ENCODE assay signal across 9 cellular contexts in genomic region chr3:56782900-56783299, GRCh38. TPM values are rescaled to one million over a fixed set of nuclear protein-coding genes. Genes with fewer than 3 reads are reported as not detected.
A peak's percentile ranks its signal among the peaks of the same experiment; 100 is the strongest.
DNase-seq lines count a peak whose midpoint lies in the region; ATAC-seq, FAIRE-seq and TF ChIP-seq lines count a peak whose summit lies in the region.
"Had no signal": no experiment of that assay in that cellular context is flagged by ENCODE, and none has a peak within 500 bp of the region (broad histone marks: within the 10 kb centered on the region; RNA-seq: fewer than 3 reads in every experiment).

No MANE protein-coding gene starts in this region.

- no TSS peak for BruUV-seq in A673 (replicated peaks; lab: Mats Ljungman, UMichigan)

- H3K27ac Mint-ChIP-seq in chondrocyte (ENCODE audit: unreplicated experiment), result no peak overlapping the region

- H3K4me3 Mint-ChIP-seq in chondrocyte (ENCODE audit: unreplicated experiment), result no peak overlapping the region

- WGBS in A549 (ENCODE audit: missing lambda C conversion rate), result 75% methylated on average over 2 of the region's 2 CpGs

- no peak for TF ChIP-seq CTCF in A549 (IDR thresholded peaks at IDR 0.05)
- no peak for TF ChIP-seq CTCF in chondrocyte (IDR thresholded peaks at IDR 0.05)
- no peak for TF ChIP-seq CTCF in A673 (conservative IDR thresholded peaks at IDR 0.05; ENCODE audit: low read depth, low read length)

- H3K27ac ChIP-seq in A549, result peak overlapping the region; percentile 42 to 51; a peak in 5 of 6 replicates
- H3K27ac ChIP-seq in KOPT-K1 (ENCODE audit: low read depth, low read length, poor library complexity, severe bottlenecking), result peak overlapping the region; percentile 87
- H3K27ac ChIP-seq in caudate nucleus (ENCODE audit: low read depth, low read length), result peak overlapping the region; percentile 11
- H3K27ac ChIP-seq in muscle layer of duodenum (ENCODE audit: low read length), result peak overlapping the region; percentile 81
- H3K27ac ChIP-seq in A673 (ENCODE audit: low read depth, low read length, poor library complexity, severe bottlenecking), result no peak overlapping the region

- no peaks in the 10 kb centered on the region for H3K27me3 ChIP-seq in muscle layer of duodenum (ENCODE audit: low read depth, low read length)
- H3K27me3 ChIP-seq in A673 (replicated peaks; ENCODE audit: insufficient read depth, low read depth, low read length, poor library complexity), result no peaks in the 10 kb centered on the region

- ATAC-seq in A549, result no peak
- no peak for ATAC-seq in GM21447 (IDR thresholded peaks at IDR 0.05; ENCODE audit: unreplicated experiment)

- peaks cover 19% of the 10 kb centered on the region for H3K4me1 Mint-ChIP-seq in chondrocyte (ENCODE audit: low read depth)

- H3K4me1 ChIP-seq in A549, result peaks cover 30% of the 10 kb centered on the region
- peaks cover 14 to 24% of the 10 kb centered on the region in 2 donors for H3K4me1 ChIP-seq in muscle layer of duodenum (ENCODE audit: control insufficient read depth in 1 of 2, insufficient read depth in 2 of 2, low read length in 2 of 2)
- no peaks in the 10 kb centered on the region for H3K4me1 ChIP-seq in A673 (ENCODE audit: insufficient read depth, low read length, poor library complexity, severe bottlenecking)

- POLR2A ChIA-PET in A549 (lab: Yijun Ruan, JAX), result no interaction called here
- POLR2A ChIA-PET in A673 (lab: Charles Lee; ENCODE audit: low non-redundant PET), result no interaction called here

- H3K36me3 ChIP-seq in KOPT-K1 (ENCODE audit: insufficient read depth, low read length) (0 out of 2 replicates have a peak, but pooled peaks cover 6% of the 10 kb centered on the region), muscle layer of duodenum (ENCODE audit: control insufficient read depth in 1 of 2, insufficient read depth in 2 of 2, low read length in 2 of 2) (no peaks in the 10 kb centered on the region), A673 (ENCODE audit: insufficient read depth, low read length, poor library complexity, severe bottlenecking) (no peaks in the 10 kb centered on the region)

- DNase-seq in A549 (ENCODE audit: low read depth in 1 of 2, low spot score in 1 of 2) (no peak), caudate nucleus (lab: John Stamatoyannopoulos, UW) (peak in 1 of 61 donors; percentile 60), LoVo (ENCODE audit: low spot score) (no peak), chondrocyte (ENCODE audit: low spot score) (no peak), A673 (ENCODE audit: low spot score) (no peak)
- DNase-seq: NK-92 treated with Interleukin-12 subunit alpha and Interleukin-12 subunit beta, amount 100 ng/mL, for 24 hours had no signal

- peaks cover 5% of the 10 kb centered on the region for H3K27me3 Mint-ChIP-seq in chondrocyte (ENCODE audit: low read depth)

- H3K4me3 ChIP-seq in A549 (no peak overlapping the region), muscle layer of duodenum (ENCODE audit: low read depth in 1 of 2, low read length in 2 of 2) (no peak overlapping the region), A673 (ENCODE audit: low read depth, low read length, poor library complexity, severe bottlenecking) (no peak overlapping the region)

- H3K4me2 ChIP-seq in A549, result peak overlapping the region; percentile 67

- no peak for TF ChIP-seq POLR2A in A549 (IDR thresholded peaks at IDR 0.05; ENCODE audit: low read length)

- no peaks in the 10 kb centered on the region for H3K36me3 Mint-ChIP-seq in chondrocyte (ENCODE audit: low read depth)

- FAIRE-seq in A549 (lab: Jason Lieb, UNC), result no peak

- TF ChIP-seq RAD21 in A549 (conservative IDR thresholded peaks at IDR 0.05 in 1 of 2, IDR thresholded peaks at IDR 0.05 in 1 of 2), result no peak

- intact Hi-C loops in A673 (cut with micrococcal nuclease; ENCODE audit: unreplicated experiment), result no loop called here

- no peaks in the 10 kb centered on the region for H3K9me3 ChIP-seq in A549
- H3K9me3 ChIP-seq in KOPT-K1 (ENCODE audit: insufficient read depth, low read length, poor library complexity, severe bottlenecking), result no peaks in the 10 kb centered on the region
- H3K9me3 ChIP-seq in muscle layer of duodenum (ENCODE audit: control insufficient read depth in 1 of 2, low read length in 2 of 2), result no peaks in the 10 kb centered on the region
- no peaks in the 10 kb centered on the region for H3K9me3 ChIP-seq in A673 (ENCODE audit: low read depth, low read length, poor library complexity, severe bottlenecking)

- TF ChIP-seq EP300 in A549 (IDR thresholded peaks at IDR 0.05), result no peak

- CTCF ChIA-PET in A549 (lab: Yijun Ruan, JAX) (interaction anchor here (1.6 to 1.7 kb wide), 3 partner anchors 16 to 213 kb away, joined by 5 to 13 read pairs (median 7); no protein-coding TSS in a partner anchor), A673 (lab: Charles Lee) (no interaction called here)

- no peaks in the 10 kb centered on the region for H3K9me3 Mint-ChIP-seq in chondrocyte (ENCODE audit: low read depth)

TF ChIP-seq in A549, 52 proteins besides CTCF, POLR2A, EP300 and RAD21:
- TF ChIP-seq ZFP36 (IDR thresholded peaks at IDR 0.05; ENCODE audit: borderline replicate concordance, partially characterized antibody), result peak; percentile 28
- no peak for TF ChIP-seq CBX2 (IDR thresholded peaks at IDR 0.05; ENCODE audit: borderline replicate concordance, low read depth)

RNA-seq across cellular contexts. Expression of gene ARHGEF3, which starts 18.8 kb away (rescaled TPM):
- polyA plus RNA-seq in A549 (2011; rRNA removed), result 10.6 and 12.1 TPM in 2 replicates
- 3.9 and 4.0 TPM in 2 replicates for polyA plus RNA-seq in A549 (2012; cell fraction: cytosol; rRNA removed)
- polyA plus RNA-seq in A549 (2012; cell fraction: nucleus; rRNA removed), result 3.3 and 3.6 TPM in 2 replicates
- 5.8 to 7.3 TPM (median 7.3 TPM) in 3 replicates for polyA plus RNA-seq in A549 (2017; fragmentation: RNase III; extraction: RNeasy Plus Mini Kit Qiagen cat#74134 plus additional on column Dnase treatment)
- polyA minus RNA-seq in A549 (2011; rRNA and poly(A)+ RNA removed), result 9.3 and 11.6 TPM in 2 replicates
- 2.8 to 6.9 TPM (median 5.2 TPM) in 3 replicates for total RNA-seq in chondrocyte
- 1.3 and 2.1 TPM in 2 replicates for total RNA-seq in A673 (2021)
